1 cellular context compared by ENCODE assay signal in genomic region chr14:93946104-93946503, GRCh38.
TF ChIP-seq lines count a peak whose summit lies in the region.

No MANE protein-coding gene starts in this region.

TF ChIP-seq in SK-N-SH treated with all-trans-retinoic acid at 6 μM for 48 hours, 23 proteins besides CTCF, POLR2A, EP300 and RAD21 (continued from another document):
- TF ChIP-seq BACH2 (CRISPR knock-in tag; IDR thresholded peaks at IDR 0.05; ENCODE audit: borderline replicate concordance) (no peak), ISL1 (CRISPR knock-in tag; IDR thresholded peaks at IDR 0.05) (no peak), TSHZ2 (CRISPR knock-in tag; IDR thresholded peaks at IDR 0.05) (no peak), ZNF8 (CRISPR knock-in tag; IDR thresholded peaks at IDR 0.05) (no peak), ZFP3 (CRISPR knock-in tag; IDR thresholded peaks at IDR 0.05) (no peak), ZFP30 (CRISPR knock-in tag; IDR thresholded peaks at IDR 0.05) (no peak), OSR1 (CRISPR knock-in tag; IDR thresholded peaks at IDR 0.05) (no peak), PATZ1 (CRISPR knock-in tag; IDR thresholded peaks at IDR 0.05; ENCODE audit: borderline replicate concordance) (no peak), ZNF70 (CRISPR knock-in tag; IDR thresholded peaks at IDR 0.05) (no peak), GLIS3 (CRISPR knock-in tag; IDR thresholded peaks at IDR 0.05) (no peak), CREB5 (CRISPR knock-in tag; IDR thresholded peaks at IDR 0.05; ENCODE audit: low read depth) (no peak)
TF ChIP-seq in SK-N-SH treated with all-trans-retinoic acid at 6 μM for 48 hours: peak in this region for 0.
